8 cellular contexts compared by ENCODE assay signal in genomic region chr1:148151911-148152391, GRCh38. TPM values are rescaled to one million over a fixed set of nuclear protein-coding genes. Genes with fewer than 3 reads are reported as not detected.
DNase-seq lines count a peak whose midpoint lies in the region; ATAC-seq and TF ChIP-seq lines count a peak whose summit lies in the region.
"Not testable (repeated sequence)": the region's sequence is repeated elsewhere in the genome, so short reads cannot be mapped to it uniquely, and the experiment has no call there.

A gene with protein sequence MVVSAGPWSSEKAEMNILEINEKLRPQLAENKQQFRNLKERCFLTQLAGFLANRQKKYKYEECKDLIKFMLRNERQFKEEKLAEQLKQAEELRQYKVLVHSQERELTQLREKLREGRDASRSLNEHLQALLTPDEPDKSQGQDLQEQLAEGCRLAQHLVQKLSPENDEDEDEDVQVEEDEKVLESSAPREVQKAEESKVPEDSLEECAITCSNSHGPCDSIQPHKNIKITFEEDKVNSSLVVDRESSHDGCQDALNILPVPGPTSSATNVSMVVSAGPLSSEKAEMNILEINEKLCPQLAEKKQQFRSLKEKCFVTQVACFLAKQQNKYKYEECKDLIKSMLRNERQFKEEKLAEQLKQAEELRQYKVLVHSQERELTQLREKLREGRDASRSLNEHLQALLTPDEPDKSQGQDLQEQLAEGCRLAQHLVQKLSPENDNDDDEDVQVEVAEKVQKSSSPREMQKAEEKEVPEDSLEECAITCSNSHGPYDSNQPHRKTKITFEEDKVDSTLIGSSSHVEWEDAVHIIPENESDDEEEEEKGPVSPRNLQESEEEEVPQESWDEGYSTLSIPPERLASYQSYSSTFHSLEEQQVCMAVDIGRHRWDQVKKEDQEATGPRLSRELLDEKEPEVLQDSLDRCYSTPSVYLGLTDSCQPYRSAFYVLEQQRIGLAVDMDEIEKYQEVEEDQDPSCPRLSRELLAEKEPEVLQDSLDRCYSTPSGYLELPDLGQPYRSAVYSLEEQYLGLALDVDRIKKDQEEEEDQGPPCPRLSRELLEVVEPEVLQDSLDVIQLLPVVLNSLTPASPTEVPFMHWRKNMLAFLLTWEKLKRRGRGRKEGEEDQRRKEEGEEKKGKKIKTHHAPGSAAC (minus strand): TSS chr1:148152281. CDS start chr1:148127003, 25,278 bp downstream.

- not testable (repeated sequence) for H3K9me3 ChIP-seq in right atrium auricular region, psoas muscle, transverse colon

- H3K27me3 Mint-ChIP-seq in T-helper 2 cell treated with Interferon-gamma antibody and Interleukin-4, amounts not matched to agents 5 μg/mL and 100 μg/mL, for 36 hours (ENCODE audit: low read depth), result peaks cover 16% of the 10 kb centered on the region

- peak; percentile 36 for DNase-seq in NCI-H2081 treated with DMSO at 0.1 percent for 48 hours (lab: John Stamatoyannopoulos, UW)
- peak; percentile 86 for DNase-seq in T-helper 2 cell treated with Interferon-gamma antibody and Interleukin-4, amounts not matched to agents 5 μg/mL and 100 μg/mL, for 36 hours (ENCODE audit: low spot score)
- DNase-seq in amniotic stem cell (lab: John Stamatoyannopoulos, UW), result peak; percentile 28
- DNase-seq in right atrium auricular region (ENCODE audit: low spot score), result peak; percentile 69
- peak; percentile 86 to 90 for DNase-seq in psoas muscle
- peak; percentile 89 for DNase-seq in transverse colon

- H3K36me3 ChIP-seq in right atrium auricular region; psoas muscle (ENCODE audit: insufficient read depth in 1 of 2, low read depth in 1 of 2); transverse colon: not testable (repeated sequence)

- H3K36me3 Mint-ChIP-seq in T-helper 2 cell treated with Interferon-gamma antibody and Interleukin-4, amounts not matched to agents 5 μg/mL and 100 μg/mL, for 36 hours (ENCODE audit: low read depth), result not testable (repeated sequence)

- H3K4me1 Mint-ChIP-seq in T-helper 2 cell treated with Interferon-gamma antibody and Interleukin-4, amounts not matched to agents 5 μg/mL and 100 μg/mL, for 36 hours (ENCODE audit: low read depth), result peaks cover 13% of the 10 kb centered on the region

- H3K4me1 ChIP-seq in right atrium auricular region, psoas muscle, transverse colon: not testable (repeated sequence)

- TF ChIP-seq POLR2A in transverse colon (IDR thresholded peaks at IDR 0.05), result peak; percentile 66

- H3K4me3 Mint-ChIP-seq in T-helper 2 cell treated with Interferon-gamma antibody and Interleukin-4, amounts not matched to agents 5 μg/mL and 100 μg/mL, for 36 hours, result peak within 1 kb of the TSS; percentile 91

- TF ChIP-seq EP300 in transverse colon (IDR thresholded peaks at IDR 0.05; ENCODE audit: low read depth), result not testable (repeated sequence)

- H3K27ac Mint-ChIP-seq in T-helper 2 cell treated with Interferon-gamma antibody and Interleukin-4, amounts not matched to agents 5 μg/mL and 100 μg/mL, for 36 hours, result peak within 1 kb of the TSS; percentile 78

- intact Hi-C loops in psoas muscle (cut with DNase I); transverse colon (cut with DNase I; ENCODE audit: low total_unique reads): not testable (repeated sequence)

- in situ Hi-C loops in transverse colon (cut with MboI; ENCODE audit: low pct_ligation_motif_present in 1 of 4, low pct_unique_long_range_greater_than_20kb in 1 of 4, low sequenced_read_pairs in 3 of 4), result not testable (repeated sequence)

- 0 to 1% (median 0%) methylated on average over 30 to 41 of the region's 41 CpGs for WGBS in psoas muscle, 3 donors
- WGBS in transverse colon (ENCODE audit: low coverage in 1 of 2), 2 donors, result 0% methylated on average over 26 of the region's 41 CpGs; no CpG with 5 or more reads in 1 of the 2 donors

- TF ChIP-seq CTCF in right atrium auricular region (IDR thresholded peaks at IDR 0.05); psoas muscle (IDR thresholded peaks at IDR 0.05); transverse colon (IDR thresholded peaks at IDR 0.05): not testable (repeated sequence)

- ATAC-seq in GM18511 (IDR thresholded peaks at IDR 0.05; ENCODE audit: unreplicated experiment) (peak; percentile 74), HG02981 (IDR thresholded peaks at IDR 0.05; ENCODE audit: unreplicated experiment) (peak; percentile 81), psoas muscle (peak; percentile 98 to 99 (median 98))

- not testable (repeated sequence) for H3K27me3 ChIP-seq in right atrium auricular region; psoas muscle (ENCODE audit: insufficient read depth in 3 of 3, low read length in 2 of 3); transverse colon

- H3K9me3 Mint-ChIP-seq in T-helper 2 cell treated with Interferon-gamma antibody and Interleukin-4, amounts not matched to agents 5 μg/mL and 100 μg/mL, for 36 hours, result not testable (repeated sequence)

- H3K27ac ChIP-seq in right atrium auricular region (peak within 1 kb of the TSS; percentile 70 to 74), psoas muscle (peak within 1 kb of the TSS; percentile 69), transverse colon (peak within 1 kb of the TSS; percentile 84 to 91 (median 88))

- H3K4me3 ChIP-seq in right atrium auricular region (peak within 1 kb of the TSS; percentile 78 to 84), psoas muscle (peak within 1 kb of the TSS; percentile 83), transverse colon (peak within 1 kb of the TSS; percentile 53 to 73 (median 68))

RNA-seq across cellular contexts. Expression of the gene that starts here (rescaled TPM):
- total RNA-seq in right atrium auricular region (1 to 10 TPM; 1.9 to 2.2 TPM), psoas muscle (1 to 10 TPM; 1.2 to 2.5 (median 1.9) TPM), transverse colon (10 to 100 TPM in 3 of 4 donors, 1 to 10 TPM in 1; 10.0 to 27.3 (median 18.7) TPM)
- 1 to 10 TPM; 1.2 to 2.3 (median 2.2) TPM for polyA plus RNA-seq in psoas muscle

Comparison
In these comparisons a context has a peak if more than half of its experiments do, and no peak if none do; other contexts are left out.
1. Peak in every context shown above with its lines: DNase-seq, ATAC-seq, H3K4me3 ChIP-seq and H3K27ac ChIP-seq.
2. DNase-seq: peak in every context shown above with its lines; median percentile 89 in transverse colon; 88 in psoas muscle; 86 in T-helper 2 cell treated with Interferon-gamma antibody and Interleukin-4, amounts not matched to agents 5 μg/mL and 100 μg/mL, for 36 hours; 69 in right atrium auricular region; 36 in NCI-H2081 treated with DMSO at 0.1 percent for 48 hours; 28 in amniotic stem cell.